In the genomic region with DNA sequence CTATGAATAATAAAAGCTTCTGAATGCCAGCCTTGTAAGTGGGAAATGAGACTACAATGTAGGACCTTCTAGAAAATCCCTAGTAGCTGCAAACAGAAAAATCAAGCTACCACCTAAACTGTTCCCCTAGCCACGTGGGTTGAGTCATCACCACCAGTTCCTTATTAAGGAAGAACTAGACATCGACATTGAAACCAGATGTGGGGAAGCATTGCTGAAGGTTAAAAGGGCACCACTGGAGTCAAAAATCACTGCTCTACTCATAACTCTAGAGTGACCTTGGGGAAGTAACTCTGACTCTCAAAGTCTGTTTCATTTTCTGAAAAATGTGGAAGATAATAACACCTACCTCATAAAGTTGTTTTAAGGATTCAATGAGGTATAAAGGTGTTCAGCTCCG, we compare ENCODE assay signal across 9 cellular contexts. TPM values are rescaled to one million over a fixed set of nuclear protein-coding genes. Genes with fewer than 3 reads are reported as not detected.
DNase-seq lines count a peak whose midpoint lies in the region; ATAC-seq and TF ChIP-seq lines count a peak whose summit lies in the region.
"Had no signal": no experiment of that assay in that cellular context is flagged by ENCODE, and none has a peak within 500 bp of the region (broad histone marks: within the 10 kb centered on the region; RNA-seq: fewer than 3 reads in every experiment).

No MANE protein-coding gene starts in this region.

- no peak overlapping the region for H2AFZ ChIP-seq in PC-9

- H4K20me1 ChIP-seq in PC-9 (ENCODE audit: insufficient read depth), result no peaks in the 10 kb centered on the region

- H3K4me1 ChIP-seq in PC-9 (replicated peaks; ENCODE audit: insufficient read depth), result peaks cover 22% of the 10 kb centered on the region
- H3K4me1 ChIP-seq in thyroid gland, result peaks cover 4 to 21% of the 10 kb centered on the region in 2 donors

- CTCF ChIA-PET in PC-9 (lab: Charles Lee), result no interaction called here

- H3K9me2 ChIP-seq in PC-9 (ENCODE audit: insufficient read depth), result no peaks in the 10 kb centered on the region

- ATAC-seq in GM19035 (IDR thresholded peaks at IDR 0.05; ENCODE audit: unreplicated experiment), result peak; percentile 59
- ATAC-seq in HG03558 (IDR thresholded peaks at IDR 0.05; ENCODE audit: extremely low read depth, unreplicated experiment), result peak; percentile 65

- H3K4me2 ChIP-seq in PC-9, result no peak overlapping the region

- H3K9me3 ChIP-seq in WERI-Rb-1 (ENCODE audit: severe bottlenecking) (no peaks in the 10 kb centered on the region), PC-9 (ENCODE audit: insufficient read depth, low read depth) (no peaks in the 10 kb centered on the region), thyroid gland (no peaks in the 10 kb centered on the region)

- WGBS in thyroid gland, 2 donors, result 75 to 80% methylated on average over 3 of the region's 3 CpGs

- H3K36me3 ChIP-seq in WERI-Rb-1 (no peaks in the 10 kb centered on the region), PC-9 (ENCODE audit: low read depth) (no peaks in the 10 kb centered on the region), thyroid gland (no peaks in the 10 kb centered on the region)

- intact Hi-C loops in PC-9 (cut with micrococcal nuclease; ENCODE audit: unreplicated experiment), result no loop called here
- intact Hi-C loops in thyroid gland (cut with DNase I), result no loop called here

- DNase-seq in AG20443 (ENCODE audit: low spot score) (peak; percentile 77), choroid plexus epithelial cell (ENCODE audit: low read depth) (peak; percentile 65), WERI-Rb-1 (no peak), PC-9 (no peak), thyroid gland (no peak), NCI-H2171 treated with DMSO at 0.1 percent for 48 hours (lab: John Stamatoyannopoulos, UW) (no peak)
- DNase-seq: DND-41 had no signal

- POLR2A ChIA-PET in PC-9 (lab: Charles Lee; ENCODE audit: unreplicated experiment), result no interaction called here

- TF ChIP-seq CTCF in choroid plexus epithelial cell (conservative IDR thresholded peaks at IDR 0.05; ENCODE audit: low read depth, low read length) (no peak), WERI-Rb-1 (IDR thresholded peaks at IDR 0.05; ENCODE audit: low read depth, low read length) (no peak), PC-9 (conservative IDR thresholded peaks at IDR 0.05) (no peak), thyroid gland (IDR thresholded peaks at IDR 0.05) (no peak)

- no peaks in the 10 kb centered on the region for H3K79me2 ChIP-seq in PC-9 (ENCODE audit: low read depth)

- H3F3A ChIP-seq in PC-9 (ENCODE audit: insufficient read depth, low read depth), result 0 out of 2 replicates have a peak, but pooled peaks cover 7% of the 10 kb centered on the region

- TF ChIP-seq POLR2A in thyroid gland (IDR thresholded peaks at IDR 0.05), result no peak

- H3K27me3 ChIP-seq in WERI-Rb-1 (ENCODE audit: insufficient read depth, low read depth, severe bottlenecking) (no peaks in the 10 kb centered on the region), PC-9 (ENCODE audit: insufficient read depth, low read depth) (no peaks in the 10 kb centered on the region), thyroid gland (no peaks in the 10 kb centered on the region)

- H3K4me3 ChIP-seq in choroid plexus epithelial cell (ENCODE audit: low read depth, low read length), result no peak overlapping the region
- no peak overlapping the region for H3K4me3 ChIP-seq in WERI-Rb-1 (ENCODE audit: low read depth, low read length)
- no peak overlapping the region for H3K4me3 ChIP-seq in PC-9
- H3K4me3 ChIP-seq in thyroid gland (replicated peaks in 1 of 3), result no peak overlapping the region

- no TSS peak for BruUV-seq in PC-9 (replicated peaks; lab: Mats Ljungman, UMichigan)

- H3K27ac ChIP-seq in WERI-Rb-1 (no peak overlapping the region), PC-9 (no peak overlapping the region), thyroid gland (no peak overlapping the region)

RNA-seq across cellular contexts. Expression of a gene that starts 9.4 kb away (rescaled TPM):
- total RNA-seq in PC-9 (2021) (70.6 and 114 TPM in 2 replicates), thyroid gland (100 to 1,000 TPM in 3 of 4 donors, 10 to 100 TPM in 1; 52.0 to 167 (median 108) TPM)

RNA-seq across cellular contexts. Expression of a gene that starts 38.2 kb away (rescaled TPM):
- total RNA-seq in PC-9 (2021), result 32.2 and 35.5 TPM in 2 replicates
- 10 to 100 TPM; 43.9 to 73.1 (median 57.4) TPM for total RNA-seq in thyroid gland

RNA-seq across cellular contexts. Expression of a gene that starts 53.7 kb away (rescaled TPM):
- total RNA-seq in PC-9 (2021), result 61.1 and 105 TPM in 2 replicates
- total RNA-seq in thyroid gland, result 1 to 10 TPM in 3 of 4 donors, under 1 TPM in 1; 0.78 to 8.2 (median 4.9) TPM

RNA-seq across cellular contexts. Expression of a gene that starts 59.2 kb away (rescaled TPM):
- total RNA-seq in PC-9 (2021) (10.3 and 11.3 TPM in 2 replicates), thyroid gland (10 to 100 TPM; 21.7 to 42.6 (median 25.8) TPM)

Comparison
In these comparisons a context has a peak if more than half of its experiments do, and no peak if none do; other contexts are left out.
1. DNase-seq: peak in AG20443 (single experiment) and choroid plexus epithelial cell (single experiment); none in WERI-Rb-1 (single experiment), PC-9 (0 of 2), thyroid gland (0 of 2) and NCI-H2171 treated with DMSO at 0.1 percent for 48 hours (single experiment).